In the genomic region with DNA sequence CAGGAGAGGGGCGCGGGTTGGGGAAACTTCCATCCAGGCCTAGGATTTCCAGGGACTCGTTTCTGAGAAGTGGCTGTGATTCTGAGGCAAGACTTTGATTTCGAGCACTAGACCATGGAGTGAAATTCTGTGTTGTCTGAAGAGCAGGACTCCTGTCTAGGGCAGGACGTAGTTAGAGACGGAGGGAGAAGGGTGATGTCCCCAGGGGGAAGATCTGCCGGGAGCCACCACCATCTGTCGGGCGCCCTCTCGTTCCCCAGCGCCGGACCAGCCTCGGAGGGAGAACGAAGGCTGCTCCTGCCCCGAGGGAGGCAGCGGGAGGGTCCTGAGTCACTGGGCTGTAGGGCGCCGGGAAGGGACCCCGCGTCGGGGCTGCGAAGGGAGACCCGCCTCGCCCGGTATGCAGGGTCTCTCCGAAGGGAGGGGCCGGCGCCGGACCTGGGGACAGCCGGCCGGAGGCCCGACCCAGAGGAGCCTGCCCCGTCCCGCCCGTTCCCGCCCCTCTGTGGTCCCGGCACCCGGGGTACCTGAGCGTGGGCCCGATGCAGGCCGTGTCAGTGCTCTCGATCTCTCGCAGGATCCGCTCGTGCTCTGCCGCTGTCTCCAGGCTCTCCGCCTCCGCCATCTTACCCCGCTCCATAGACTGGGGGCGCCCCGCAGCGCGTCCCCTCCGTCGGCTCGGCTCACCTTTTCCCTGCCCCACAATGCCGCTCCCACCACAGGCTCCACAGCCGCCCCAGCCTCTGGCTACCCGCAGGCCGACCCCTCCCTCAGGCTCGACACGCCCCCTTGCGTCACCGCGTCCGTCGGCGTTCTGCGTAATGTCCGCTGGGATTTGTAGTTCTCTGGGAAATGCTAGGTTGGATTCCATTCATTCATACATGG, we compare ENCODE assay signal across 8 cellular contexts. TPM values are rescaled to one million over a fixed set of nuclear protein-coding genes. Genes with fewer than 3 reads are reported as not detected.
DNase-seq lines count a peak whose midpoint lies in the region; ATAC-seq, FAIRE-seq and TF ChIP-seq lines count a peak whose summit lies in the region.

A gene (minus strand): TSS at position 763 of the 885 bp plus-strand sequence.

- intact Hi-C loops in kidney (cut with DNase I), result no loop called here

- DNase-seq in AG04450 (ENCODE audit: low read depth, low spot score), result peak; percentile 63
- peak; percentile 94 for DNase-seq in NCI-H345 (lab: John Stamatoyannopoulos, UW)
- DNase-seq in activated CD4-positive, CD25-positive, alpha-beta regulatory T cell treated with anti-CD3 and anti-CD28 coated beads, Interleukin-2, amount 50 U/mL, for 72 hours, result peak; percentile 88
- DNase-seq in cerebellum (ENCODE audit: low spot score), result peak; percentile 96
- peak; percentile 96 for DNase-seq in kidney
- peak; percentile 65 to 85 for DNase-seq in stimulated activated CD4-positive, alpha-beta T cell treated with anti-CD3 and anti-CD28 coated beads, Interleukin-15, amount 100 ng/mL, for 1 hour (ENCODE audit: low read depth in 1 of 2, low spot score in 1 of 2)

- H3K27ac ChIP-seq in AG04450 (ENCODE audit: low read depth, low read length), result peak within 1 kb of the TSS; percentile 71
- peak within 1 kb of the TSS; percentile 19 to 50 for H3K27ac ChIP-seq in kidney (ENCODE audit: low read depth in 2 of 2, low read length in 2 of 2)

- H3K9me3 ChIP-seq in AG04450 (ENCODE audit: control insufficient read depth, insufficient read depth, low read length), result no peaks in the 10 kb centered on the region; the same call in 1 of the 2 replicates
- no peaks in the 10 kb centered on the region for H3K9me3 ChIP-seq in kidney (ENCODE audit: control insufficient read depth in 1 of 2, low read length in 2 of 2)

- POLR2A ChIA-PET in AG04450 (lab: Yijun Ruan, JAX), result no interaction called here

- H3K36me3 ChIP-seq in kidney (ENCODE audit: control insufficient read depth in 1 of 2, insufficient read depth in 2 of 2, low read length in 2 of 2), result no peaks in the 10 kb centered on the region

- no peaks in the 10 kb centered on the region for H3K27me3 ChIP-seq in AG04450 (ENCODE audit: control insufficient read depth, insufficient read depth, low read length)

- H3K9ac ChIP-seq in kidney (ENCODE audit: low read length in 2 of 2), result peak within 1 kb of the TSS; percentile 72 to 82

- no peak for FAIRE-seq in kidney (lab: Jason Lieb, UNC)

- ATAC-seq in GM19023 (IDR thresholded peaks at IDR 0.05; ENCODE audit: unreplicated experiment) (peak; percentile 96), HG03196 (IDR thresholded peaks at IDR 0.05; ENCODE audit: unreplicated experiment) (peak; percentile 95)

- TF ChIP-seq CTCF in AG04450 (IDR thresholded peaks at IDR 0.05; ENCODE audit: low read depth, low read length), result no peak
- TF ChIP-seq CTCF in kidney (IDR thresholded peaks at IDR 0.05; ENCODE audit: borderline replicate concordance, extremely low read depth, insufficient read depth), result no peak

- H3K4me1 ChIP-seq in kidney (ENCODE audit: control insufficient read depth in 1 of 2, insufficient read depth in 1 of 2, low read depth in 1 of 2, low read length in 2 of 2), result peaks cover 4 to 8% of the 10 kb centered on the region in 2 donors

- CTCF ChIA-PET in AG04450 (lab: Charles Lee), result no interaction called here

- peak within 1 kb of the TSS; percentile 85 for H3K4me3 ChIP-seq in AG04450 (ENCODE audit: low read depth, low read length)
- peak within 1 kb of the TSS; percentile 78 to 88 for H3K4me3 ChIP-seq in kidney (ENCODE audit: low read length in 2 of 2)

RNA-seq across cellular contexts. Expression of the gene that starts here (rescaled TPM):
- polyA plus RNA-seq in AG04450 (2011; rRNA removed), result 25.6 and 28.7 TPM in 2 replicates
- polyA minus RNA-seq in AG04450 (2011; rRNA and poly(A)+ RNA removed), result 58.3 and 69.6 TPM in 2 replicates
- 76.9 TPM for total RNA-seq in cerebellum
- total RNA-seq in kidney, result 31.3 TPM
- 5.9 TPM for polyA plus RNA-seq in kidney (ENCODE audit: insufficient read depth, low read depth, low replicate concordance)

Comparison
In these comparisons a context has a peak if more than half of its experiments do, and no peak if none do; other contexts are left out.
1. Peak in every context shown above with its lines: DNase-seq, ATAC-seq, H3K4me3 ChIP-seq and H3K27ac ChIP-seq.